ENCODE assay signal across 18 cellular contexts in the genomic region with DNA sequence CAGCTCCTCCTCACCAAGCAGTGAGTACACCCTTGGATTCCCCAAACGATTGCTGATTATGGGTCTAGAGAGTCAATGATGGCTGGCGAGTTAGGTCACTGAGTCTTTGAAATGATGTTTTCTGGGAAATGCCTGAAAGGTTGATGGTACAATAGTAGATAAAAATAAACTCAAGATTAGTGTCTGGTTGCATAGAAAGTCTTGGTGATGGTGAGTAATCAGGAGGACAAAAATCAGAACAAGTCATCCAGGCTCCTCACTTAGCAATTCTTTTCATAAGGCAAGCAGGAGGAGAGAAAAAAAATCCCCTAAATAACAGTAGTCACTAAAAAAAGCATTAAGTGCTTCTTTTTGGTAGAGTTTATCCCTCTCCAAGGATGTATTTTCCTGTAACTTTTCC. TPM values are rescaled to one million over a fixed set of nuclear protein-coding genes. Genes with fewer than 3 reads are reported as not detected.
DNase-seq lines count a peak whose midpoint lies in the region; ATAC-seq and TF ChIP-seq lines count a peak whose summit lies in the region.
"Had no signal": no experiment of that assay in that cellular context is flagged by ENCODE, and none has a peak within 500 bp of the region (broad histone marks: within the 10 kb centered on the region; RNA-seq: fewer than 3 reads in every experiment).

No MANE protein-coding gene starts in this region.

- H3K4me1 Mint-ChIP-seq in HFFc6 (ENCODE audit: low read depth): peaks cover 46% of the 10 kb centered on the region
- H3K4me1 Mint-ChIP-seq in activated CD4-positive, alpha-beta T cell treated with anti-CD3 and anti-CD28 coated beads for 36 hours: no peaks in the 10 kb centered on the region
- H3K4me1 Mint-ChIP-seq: CD4-positive, CD25-positive, alpha-beta regulatory T cell; CD8-positive, alpha-beta memory T cell had no signal

- H3K36me3 Mint-ChIP-seq in HFFc6 (ENCODE audit: low read depth): no peaks in the 10 kb centered on the region
- H3K36me3 Mint-ChIP-seq in activated CD4-positive, alpha-beta T cell treated with anti-CD3 and anti-CD28 coated beads for 36 hours (ENCODE audit: low read depth): no peaks in the 10 kb centered on the region
- H3K36me3 Mint-ChIP-seq: CD4-positive, CD25-positive, alpha-beta regulatory T cell; CD8-positive, alpha-beta memory T cell had no signal

- no peak overlapping the region for H3K4me3 ChIP-seq in adipocyte (ENCODE audit: low read length)
- H3K4me3 ChIP-seq in osteoblast (ENCODE audit: insufficient read depth, low read length): peak overlapping the region; percentile 31
- no peak overlapping the region for H3K4me3 ChIP-seq in right cardiac atrium (ENCODE audit: low read length)
- H3K4me3 ChIP-seq: HAP-1 had no signal

- POLR2A ChIA-PET in activated CD4-positive, alpha-beta T cell treated with anti-CD3 and anti-CD28 coated beads for 36 hours (lab: Charles Lee): no interaction called here

- H3K9ac ChIP-seq in adipocyte (ENCODE audit: low read length): no peak overlapping the region

- H3K27me3 Mint-ChIP-seq in HFFc6 (ENCODE audit: insufficient read depth): no peaks in the 10 kb centered on the region
- H3K27me3 Mint-ChIP-seq in activated CD4-positive, alpha-beta T cell treated with anti-CD3 and anti-CD28 coated beads for 36 hours: peaks cover 17% of the 10 kb centered on the region

- ATAC-seq in GM18861 (IDR thresholded peaks at IDR 0.05; ENCODE audit: unreplicated experiment) (no peak), GM21717 (IDR thresholded peaks at IDR 0.05; ENCODE audit: unreplicated experiment) (no peak), right cardiac atrium (no peak)
- no peak for ATAC-seq in activated CD4-positive, alpha-beta T cell treated with anti-CD3 and anti-CD28 coated beads for 36 hours

- H3K9me3 ChIP-seq in adipocyte (ENCODE audit: control insufficient read depth, low read length) (no peaks in the 10 kb centered on the region), osteoblast (ENCODE audit: low read depth, low read length) (no peaks in the 10 kb centered on the region), right cardiac atrium (ENCODE audit: control insufficient read depth, low read length) (no peaks in the 10 kb centered on the region)
- H3K9me3 ChIP-seq: BE2C, HAP-1 had no signal

- intact Hi-C loops in activated CD4-positive, alpha-beta T cell treated with anti-CD3 and anti-CD28 coated beads for 36 hours (cut with DNase I, micrococcal nuclease): no loop called here
- intact Hi-C loops in right cardiac atrium (cut with DNase I): loop anchor here in 3 of 4 donors (10.0 kb wide), 3 partner anchors 273 to 533 kb away; no protein-coding TSS in a partner anchor

- DNase-seq in AG08396 (ENCODE audit: low spot score) (peak; percentile 18), HFFc6 (peak; percentile 65), adipocyte (ENCODE audit: low read depth) (peak; percentile 24), osteoblast (ENCODE audit: insufficient read length, low spot score, missing footprints) (peak; percentile 82), right cardiac atrium (no peak)
- DNase-seq in activated CD4-positive, alpha-beta T cell treated with anti-CD3 and anti-CD28 coated beads for 36 hours: no peak
- DNase-seq: 8988T; BE2C; C1 segment of cervical spinal cord; CD4-positive, CD25-positive, alpha-beta regulatory T cell; CD8-positive, alpha-beta memory T cell; COR-L47; GDM1 had no signal

- peak overlapping the region; percentile 65 for H3K4me2 ChIP-seq in osteoblast (ENCODE audit: insufficient read depth, low read length)

- H3K4me1 ChIP-seq in adipocyte (ENCODE audit: control insufficient read depth, insufficient read depth, low read length) (no peaks in the 10 kb centered on the region), osteoblast (ENCODE audit: insufficient read depth, low read length) (peaks cover 29% of the 10 kb centered on the region), right cardiac atrium (ENCODE audit: control insufficient read depth, insufficient read depth, low read length) (no peaks in the 10 kb centered on the region)
- H3K4me1 ChIP-seq: HAP-1 had no signal

- CTCF ChIA-PET in activated CD4-positive, alpha-beta T cell treated with anti-CD3 and anti-CD28 coated beads for 36 hours (lab: Charles Lee): no interaction called here

- no peaks in the 10 kb centered on the region for H3K27me3 ChIP-seq in adipocyte (replicated peaks; ENCODE audit: control insufficient read depth, insufficient read depth, low read length)
- no peaks in the 10 kb centered on the region for H3K27me3 ChIP-seq in osteoblast (ENCODE audit: insufficient read depth, low read length)
- H3K27me3 ChIP-seq in right cardiac atrium (ENCODE audit: control insufficient read depth, insufficient read depth): no peaks in the 10 kb centered on the region
- H3K27me3 ChIP-seq: BE2C had no signal

- TF ChIP-seq CTCF in HFFc6 (IDR thresholded peaks at IDR 0.05): no peak
- TF ChIP-seq CTCF in osteoblast (IDR thresholded peaks at IDR 0.05; ENCODE audit: extremely low read depth, low read depth, low read length): no peak

- H3K27ac Mint-ChIP-seq in HFFc6: peak overlapping the region; percentile 65
- H3K27ac Mint-ChIP-seq in activated CD4-positive, alpha-beta T cell treated with anti-CD3 and anti-CD28 coated beads for 36 hours: no peak overlapping the region
- H3K27ac Mint-ChIP-seq: CD4-positive, CD25-positive, alpha-beta regulatory T cell; CD8-positive, alpha-beta memory T cell had no signal

- peak overlapping the region; percentile 35 for H3K4me3 Mint-ChIP-seq in HFFc6
- no peak overlapping the region for H3K4me3 Mint-ChIP-seq in activated CD4-positive, alpha-beta T cell treated with anti-CD3 and anti-CD28 coated beads for 36 hours
- H3K4me3 Mint-ChIP-seq: CD4-positive, CD25-positive, alpha-beta regulatory T cell; CD8-positive, alpha-beta memory T cell had no signal

- no peaks in the 10 kb centered on the region for H3K79me2 ChIP-seq in osteoblast (ENCODE audit: insufficient read depth, low read length)

- peak overlapping the region; percentile 79 for H2AFZ ChIP-seq in osteoblast (ENCODE audit: low read length)

- H4K20me1 ChIP-seq in osteoblast (ENCODE audit: insufficient read depth, low read length): no peaks in the 10 kb centered on the region

- H3K9me3 Mint-ChIP-seq in HFFc6: no peaks in the 10 kb centered on the region
- H3K9me3 Mint-ChIP-seq in activated CD4-positive, alpha-beta T cell treated with anti-CD3 and anti-CD28 coated beads for 36 hours (ENCODE audit: low read depth): no peaks in the 10 kb centered on the region

- 75% methylated on average over 2 of the region's 2 CpGs for WGBS in right cardiac atrium

- no peaks in the 10 kb centered on the region for H3K36me3 ChIP-seq in adipocyte (ENCODE audit: control insufficient read depth, insufficient read depth, low read length, severe bottlenecking)
- H3K36me3 ChIP-seq in osteoblast (ENCODE audit: insufficient read depth, low read length): no peaks in the 10 kb centered on the region
- H3K36me3 ChIP-seq: BE2C, HAP-1 had no signal

- peak overlapping the region; percentile 51 for H3K27ac ChIP-seq in osteoblast (ENCODE audit: low read depth, low read length)
- no peak overlapping the region for H3K27ac ChIP-seq in right cardiac atrium (ENCODE audit: low read length)

RNA-seq across cellular contexts. Expression of a gene that starts 22.7 kb away (rescaled TPM):
- total RNA-seq in HFFc6 (2021; fragmentation: NEBNext Ultra II Directional; extraction: Animal tissue kit (Norgen Biotek cat#: 25700)): 10 to 100 TPM in 5 of 6 experiments, 1 to 10 TPM in 1; 9.9 to 14.3 (median 11.3) TPM
- total RNA-seq in osteoblast (7.4 and 9.0 TPM in 2 replicates), right cardiac atrium (1 to 10 TPM; 4.1 to 9.4 (median 6.9) TPM)
- total RNA-seq in activated CD4-positive, alpha-beta T cell treated with anti-CD3 and anti-CD28 coated beads for 36 hours: under 1 TPM; 0.23 to 0.25 TPM
- 9.7 TPM for polyA plus RNA-seq in right cardiac atrium
- total RNA-seq: A673; CD8-positive, alpha-beta memory T cell; HT-29 had no signal
- polyA plus RNA-seq: CD4-positive, CD25-positive, alpha-beta regulatory T cell; CD8-positive, alpha-beta memory T cell had no signal

Comparison
In these comparisons a context has a peak if more than half of its experiments do, and no peak if none do; other contexts are left out.
1. DNase-seq: peak in AG08396 (single experiment), HFFc6 (single experiment), adipocyte (single experiment) and osteoblast (single experiment); none in activated CD4-positive, alpha-beta T cell treated with anti-CD3 and anti-CD28 coated beads for 36 hours (single experiment) and right cardiac atrium (0 of 3).
2. intact Hi-C loops: an anchor here in right cardiac atrium (10.0 kb wide); none called in activated CD4-positive, alpha-beta T cell treated with anti-CD3 and anti-CD28 coated beads for 36 hours.